8 cellular contexts compared by ENCODE assay signal in genomic region chr11:27472398-27473016, GRCh38. TPM values are rescaled to one million over a fixed set of nuclear protein-coding genes. Genes with fewer than 3 reads are reported as not detected.
DNase-seq lines count a peak whose midpoint lies in the region; ATAC-seq and TF ChIP-seq lines count a peak whose summit lies in the region.

LGR4 (minus strand) TSS chr11:27472790; CDS start chr11:27472302, 488 bp downstream.

- intact Hi-C loops in CD4-positive, alpha-beta memory T cell (cut with micrococcal nuclease): loop anchor here (1.0 kb wide), 1 partner anchor 34 kb away; the partner anchor contains the start of gene LIN7C

- peak within 1 kb of the TSS; percentile 59; the same call in 1 of the 2 replicates for H3K9ac ChIP-seq in OCI-LY1 (ENCODE audit: low read length)

- H3K27me3 Mint-ChIP-seq in CD4-positive, alpha-beta memory T cell: peaks cover 3 to 12% of the 10 kb centered on the region in 2 donors

- peaks cover 11 to 27% (median 18%) of the 10 kb centered on the region in 4 donors for H3K4me1 Mint-ChIP-seq in CD4-positive, alpha-beta memory T cell

- TF ChIP-seq CTCF in OCI-LY1 (IDR thresholded peaks at IDR 0.05; ENCODE audit: low read length) (no peak), epithelial cell of esophagus (IDR thresholded peaks at IDR 0.05; ENCODE audit: insufficient read depth, low read depth, low read length, missing control alignments) (no peak)

- DNase-seq in CD4-positive, alpha-beta memory T cell: peak; percentile 68 to 81 (median 70)
- DNase-seq in HT1080 (ENCODE audit: low read depth): peak; percentile 89
- peak; percentile 49 for DNase-seq in activated T-cell treated with anti-CD3 and anti-CD28 coated beads for 4 hours
- peak; percentile 99 for DNase-seq in epithelial cell of esophagus (ENCODE audit: low read depth)
- peak; percentile 88 for DNase-seq in midbrain (lab: John Stamatoyannopoulos, UW)
- DNase-seq in stimulated activated CD8-positive, alpha-beta memory T cell treated with anti-CD3 and anti-CD28 coated beads, Interleukin-15, amount 100 ng/mL, for 48 hours (ENCODE audit: low read depth in 2 of 2): peak; percentile 42 to 52

- H3K9me2 ChIP-seq in OCI-LY1 (ENCODE audit: low read depth, low read length): no peaks in the 10 kb centered on the region

- no peaks in the 10 kb centered on the region for H3F3A ChIP-seq in OCI-LY1 (ENCODE audit: insufficient read depth, low read length)

- POLR2A ChIA-PET in CD4-positive, alpha-beta memory T cell (lab: Charles Lee; ENCODE audit: partially characterized antibody): interaction anchor here (0.8 to 1.4 kb wide), 2 partner anchors 13 to 32 kb away, joined by 3 read pairs; no protein-coding TSS in a partner anchor

- H3K9me3 Mint-ChIP-seq in CD4-positive, alpha-beta memory T cell: no peaks in the 10 kb centered on the region

- H3K79me2 ChIP-seq in OCI-LY1 (ENCODE audit: insufficient read depth, low read length): no peaks in the 10 kb centered on the region

- ATAC-seq in GM21381 (IDR thresholded peaks at IDR 0.05; ENCODE audit: unreplicated experiment): peak; percentile 79

- no peaks in the 10 kb centered on the region for H3K27me3 ChIP-seq in CD4-positive, alpha-beta memory T cell (ENCODE audit: insufficient read depth, low read length)
- H3K27me3 ChIP-seq in OCI-LY1 (ENCODE audit: insufficient read depth, low read length): no peaks in the 10 kb centered on the region

- peak within 1 kb of the TSS; percentile 64 for H3K4me2 ChIP-seq in OCI-LY1 (ENCODE audit: low read length)

- peak within 1 kb of the TSS; percentile 94 to 99 (median 95) for H3K4me3 Mint-ChIP-seq in CD4-positive, alpha-beta memory T cell

- peaks cover 0 to 3% of the 10 kb centered on the region in 2 donors for H3K36me3 Mint-ChIP-seq in CD4-positive, alpha-beta memory T cell

- peaks cover 13% of the 10 kb centered on the region for H3K4me1 ChIP-seq in CD4-positive, alpha-beta memory T cell (ENCODE audit: insufficient read depth, low read length)
- H3K4me1 ChIP-seq in OCI-LY1 (ENCODE audit: insufficient read depth, low read length, severe bottlenecking): peaks cover 6% of the 10 kb centered on the region

- CTCF ChIA-PET in CD4-positive, alpha-beta memory T cell (lab: Charles Lee; ENCODE audit: partially characterized antibody): interaction anchor here (0.9 to 3.7 kb wide), 4 partner anchors 11 to 27 kb away, joined by 3 to 10 read pairs (median 6); no protein-coding TSS in a partner anchor

- no peak within 1 kb of the TSS for H3K27ac ChIP-seq in CD4-positive, alpha-beta memory T cell (ENCODE audit: low read depth, low read length)
- H3K27ac ChIP-seq in OCI-LY1 (ENCODE audit: low read depth, low read length, poor library complexity, severe bottlenecking): no peak within 1 kb of the TSS

- no peaks in the 10 kb centered on the region for H4K20me1 ChIP-seq in OCI-LY1 (ENCODE audit: insufficient read depth, low read length)

- no peak within 1 kb of the TSS for H2AFZ ChIP-seq in OCI-LY1 (ENCODE audit: low read length)

- H3K36me3 ChIP-seq in CD4-positive, alpha-beta memory T cell (ENCODE audit: insufficient read depth, low read length): no peaks in the 10 kb centered on the region
- H3K36me3 ChIP-seq in OCI-LY1 (ENCODE audit: insufficient read depth, low read length): no peaks in the 10 kb centered on the region

- no peaks in the 10 kb centered on the region for H3K9me3 ChIP-seq in CD4-positive, alpha-beta memory T cell (ENCODE audit: control insufficient read depth in 1 of 2, low read length in 2 of 2)
- H3K9me3 ChIP-seq in OCI-LY1 (ENCODE audit: low read length): no peaks in the 10 kb centered on the region

- H3K27ac Mint-ChIP-seq in CD4-positive, alpha-beta memory T cell: peak within 1 kb of the TSS; percentile 1 to 93 (median 81)

- peak within 1 kb of the TSS; percentile 27 to 65 for H3K4me3 ChIP-seq in CD4-positive, alpha-beta memory T cell (ENCODE audit: low read length in 2 of 2)
- peak within 1 kb of the TSS; percentile 60 for H3K4me3 ChIP-seq in OCI-LY1 (ENCODE audit: low read depth, low read length, poor library complexity, severe bottlenecking)
- H3K4me3 ChIP-seq in epithelial cell of esophagus (ENCODE audit: low read length): peak within 1 kb of the TSS; percentile 81

RNA-seq across cellular contexts. Expression of gene LGR4, which starts in this region (rescaled TPM):
- 1 to 10 TPM in 1 of 2 experiments, under 1 TPM in 1; 0.58 to 1.6 TPM for total RNA-seq in CD4-positive, alpha-beta memory T cell
- under 1 TPM; 0.03 to 0.58 TPM for polyA plus RNA-seq in CD4-positive, alpha-beta memory T cell
- 6.6 and 9.0 TPM in 2 replicates for total RNA-seq in HT1080 (2014; rRNA removed; shearing (Covaris generic))
- 6.4 and 7.6 TPM in 2 replicates for polyA plus RNA-seq in HT1080 (2015; cell fraction: cytosol; rRNA removed)
- polyA plus RNA-seq in HT1080 (2015; cell fraction: nucleus; rRNA removed): 14.6 and 15.0 TPM in 2 replicates

Comparison
In these comparisons a context has a peak if more than half of its experiments do, and no peak if none do; other contexts are left out.
1. DNase-seq: peak in every context shown above with its lines; median percentile 99 in epithelial cell of esophagus; 89 in HT1080; 88 in midbrain; 70 in CD4-positive, alpha-beta memory T cell; 49 in activated T-cell treated with anti-CD3 and anti-CD28 coated beads for 4 hours; 47 in stimulated activated CD8-positive, alpha-beta memory T cell treated with anti-CD3 and anti-CD28 coated beads, Interleukin-15, amount 100 ng/mL, for 48 hours.